ENCODE assay signal across 20 cellular contexts in the genomic region with DNA sequence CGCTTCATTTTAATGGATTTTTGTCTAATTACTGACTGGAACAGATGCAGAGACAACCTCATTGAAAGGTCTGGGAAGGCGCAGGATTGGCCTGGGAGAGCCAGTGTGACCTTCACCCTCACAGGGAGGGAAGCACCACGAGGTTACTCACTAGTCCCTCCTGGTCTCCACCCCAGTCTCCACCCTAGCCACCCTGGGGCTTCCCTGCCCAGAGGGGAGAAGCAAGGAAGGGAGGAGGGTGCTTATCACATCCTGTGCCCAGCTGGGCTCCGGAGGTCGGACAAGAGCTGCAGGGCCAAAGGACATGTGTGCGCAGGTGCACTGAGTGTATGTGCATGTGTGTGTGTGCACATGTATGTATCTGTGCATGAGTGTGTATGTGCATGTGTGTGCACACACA.
DNase-seq lines count a peak whose midpoint lies in the region; ATAC-seq, FAIRE-seq and TF ChIP-seq lines count a peak whose summit lies in the region.
"Had no signal": no experiment of that assay in that cellular context is flagged by ENCODE, and none has a peak within 500 bp of the region (broad histone marks: within the 10 kb centered on the region; RNA-seq: fewer than 3 reads in every experiment).

No MANE protein-coding gene starts in this region.

- H3K27me3 ChIP-seq in mesenchymal stem cell (ENCODE audit: control insufficient read depth in 1 of 2, insufficient read depth in 1 of 2, low read length in 2 of 2) (peaks cover 0 to 47% of the 10 kb centered on the region in 2 experiments), dorsolateral prefrontal cortex (no peaks in the 10 kb centered on the region)
- H3K27me3 ChIP-seq: sigmoid colon had no signal

- peak overlapping the region; percentile 60; the same call in 1 of the 3 replicates for H3K4me2 ChIP-seq in A549
- no peak overlapping the region for H3K4me2 ChIP-seq in mesenchymal stem cell (ENCODE audit: low read length, poor library complexity, severe bottlenecking)

- no peaks in the 10 kb centered on the region for H3K36me3 ChIP-seq in mesenchymal stem cell (ENCODE audit: control insufficient read depth in 1 of 2, insufficient read depth in 2 of 2, low read depth in 1 of 2, low read length in 2 of 2)
- H3K36me3 ChIP-seq: sigmoid colon had no signal

- H3K4me3 Mint-ChIP-seq in activated T-helper 2 cell treated with anti-CD3 and anti-CD28 coated beads, Interferon-gamma antibody, Interleukin-2, Interleukin-4, amounts not matched to agents 10 μg/mL and 5 μg/mL and 100 μg/mL, durations not matched to agents 14 hours and 24 hours and 36 hours (ENCODE audit: low read depth), result no peak overlapping the region
- no peak overlapping the region for H3K4me3 Mint-ChIP-seq in effector memory CD8-positive, alpha-beta T cell
- H3K4me3 Mint-ChIP-seq in T-helper 17 cell, result no peak overlapping the region
- H3K4me3 Mint-ChIP-seq: activated CD4-positive, alpha-beta memory T cell treated with anti-CD3 and anti-CD28 coated beads, Interleukin-2, amount 10 ng/mL, durations not matched to agents 7 days and 5 days; central memory CD8-positive, alpha-beta T cell had no signal

- H3K23ac ChIP-seq in mesenchymal stem cell (ENCODE audit: low read length in 2 of 2), result no peak overlapping the region

- no peak overlapping the region for H4K91ac ChIP-seq in mesenchymal stem cell (ENCODE audit: low read length)

- no peak for TF ChIP-seq POLR2A in A549 (IDR thresholded peaks at IDR 0.05; ENCODE audit: low read length)
- no peak for TF ChIP-seq POLR2A in GM12891 (IDR thresholded peaks at IDR 0.05; ENCODE audit: low read depth, low read length)

- no peak overlapping the region for H2BK120ac ChIP-seq in mesenchymal stem cell (ENCODE audit: low read depth, low read length)

- FAIRE-seq in A549 (lab: Jason Lieb, UNC) (no peak), GM12891 (lab: Jason Lieb, UNC) (peak; percentile 26)
- FAIRE-seq: GM12892 had no signal

- H3K9me3 ChIP-seq in A549 (no peaks in the 10 kb centered on the region), mesenchymal stem cell (ENCODE audit: control insufficient read depth, low read length) (peaks cover 5% of the 10 kb centered on the region), T-helper 17 cell (ENCODE audit: control insufficient read depth, low read length, poor library complexity, severe bottlenecking) (no peaks in the 10 kb centered on the region)
- H3K9me3 ChIP-seq: sigmoid colon had no signal

- no peak overlapping the region for H3K4ac ChIP-seq in mesenchymal stem cell (ENCODE audit: low read depth in 1 of 2, low read length in 2 of 2)

- peak overlapping the region in 1 of 2 experiments; percentile 73 for H3K14ac ChIP-seq in mesenchymal stem cell (ENCODE audit: low read length in 2 of 2)

- TF ChIP-seq RAD21 in A549 (conservative IDR thresholded peaks at IDR 0.05 in 1 of 2, IDR thresholded peaks at IDR 0.05 in 1 of 2), result no peak

- DNase-seq in A549 (ENCODE audit: low read depth in 1 of 2, low spot score in 1 of 2), result no peak
- DNase-seq in GM12891 (ENCODE audit: insufficient read length, low spot score), result no peak
- no peak for DNase-seq in activated T-helper 2 cell treated with anti-CD3 and anti-CD28 coated beads, Interferon-gamma antibody, Interleukin-2, Interleukin-4, amounts not matched to agents 10 μg/mL and 5 μg/mL and 100 μg/mL, durations not matched to agents 14 hours and 24 hours and 36 hours (ENCODE audit: low spot score)
- no peak for DNase-seq in mesenchymal stem cell
- no peak for DNase-seq in stimulated activated CD4-positive, alpha-beta T cell treated with anti-CD3 and anti-CD28 coated beads, Interleukin-2, amount 100 ng/mL, for 48 hours
- DNase-seq in effector memory CD8-positive, alpha-beta T cell, result no peak
- DNase-seq in dorsolateral prefrontal cortex, result no peak
- DNase-seq in T-helper 17 cell, result no peak
- DNase-seq: activated CD4-positive, alpha-beta memory T cell treated with anti-CD3 and anti-CD28 coated beads, Interleukin-2, amount 10 ng/mL, durations not matched to agents 7 days and 5 days; amygdala; GF-D8; islet precursor cell; MV-4-11; NCI-H2081 treated with DMSO at 0.1 percent for 48 hours; NCI-H524 treated with DMSO at 0.1 percent for 48 hours; sigmoid colon; stimulated activated CD4-positive, alpha-beta T cell treated with anti-CD3 and anti-CD28 coated beads, Interleukin-2, amount 100 ng/mL, for 24 hours had no signal

- no peak overlapping the region for H4K8ac ChIP-seq in mesenchymal stem cell (ENCODE audit: low read length)

- ATAC-seq in A549 (no peak), T-helper 17 cell (no peak)
- no peak for ATAC-seq in effector memory CD8-positive, alpha-beta T cell (replicated peaks)

- peaks cover 41% of the 10 kb centered on the region for H3K4me1 Mint-ChIP-seq in activated T-helper 2 cell treated with anti-CD3 and anti-CD28 coated beads, Interferon-gamma antibody, Interleukin-2, Interleukin-4, amounts not matched to agents 10 μg/mL and 5 μg/mL and 100 μg/mL, durations not matched to agents 14 hours and 24 hours and 36 hours (ENCODE audit: low read depth)
- peaks cover 12% of the 10 kb centered on the region in 2 donors for H3K4me1 Mint-ChIP-seq in effector memory CD8-positive, alpha-beta T cell (ENCODE audit: low read depth in 2 of 2)
- peaks cover 14% of the 10 kb centered on the region for H3K4me1 Mint-ChIP-seq in T-helper 17 cell

- H3K4me3 ChIP-seq in A549 (no peak overlapping the region), mesenchymal stem cell (ENCODE audit: insufficient read depth in 1 of 2, low read depth in 1 of 2, low read length in 2 of 2) (no peak overlapping the region), dorsolateral prefrontal cortex (no peak overlapping the region)
- H3K4me3 ChIP-seq: sigmoid colon had no signal

- H2AK5ac ChIP-seq in mesenchymal stem cell (ENCODE audit: low read length, severe bottlenecking), result peak overlapping the region; percentile 94

- H2BK15ac ChIP-seq in mesenchymal stem cell (ENCODE audit: low read depth, poor library complexity, severe bottlenecking), result no peak overlapping the region

- H3K27me3 Mint-ChIP-seq in activated T-helper 2 cell treated with anti-CD3 and anti-CD28 coated beads, Interferon-gamma antibody, Interleukin-2, Interleukin-4, amounts not matched to agents 10 μg/mL and 5 μg/mL and 100 μg/mL, durations not matched to agents 14 hours and 24 hours and 36 hours (ENCODE audit: low read depth), result no peaks in the 10 kb centered on the region
- peaks cover 6 to 50% of the 10 kb centered on the region in 2 donors for H3K27me3 Mint-ChIP-seq in effector memory CD8-positive, alpha-beta T cell
- H3K27me3 Mint-ChIP-seq in T-helper 17 cell, result peaks cover 23% of the 10 kb centered on the region

- peaks cover 35% of the 10 kb centered on the region for H3K4me1 ChIP-seq in A549
- peaks cover 38% of the 10 kb centered on the region for H3K4me1 ChIP-seq in mesenchymal stem cell (ENCODE audit: control insufficient read depth, insufficient read depth, low read depth, low read length)
- H3K4me1 ChIP-seq: sigmoid colon had no signal

- H3K36me3 Mint-ChIP-seq in activated T-helper 2 cell treated with anti-CD3 and anti-CD28 coated beads, Interferon-gamma antibody, Interleukin-2, Interleukin-4, amounts not matched to agents 10 μg/mL and 5 μg/mL and 100 μg/mL, durations not matched to agents 14 hours and 24 hours and 36 hours (ENCODE audit: low read depth), result no peaks in the 10 kb centered on the region
- H3K36me3 Mint-ChIP-seq in effector memory CD8-positive, alpha-beta T cell (ENCODE audit: insufficient read depth), result no peaks in the 10 kb centered on the region
- peaks cover 2% of the 10 kb centered on the region for H3K36me3 Mint-ChIP-seq in T-helper 17 cell (ENCODE audit: low read depth)

- 69% methylated on average over 6 of the region's 6 CpGs for WGBS in A549 (ENCODE audit: missing lambda C conversion rate)
- 66% methylated on average over 6 of the region's 6 CpGs for WGBS in mesenchymal stem cell

- no peak overlapping the region for H3K9ac ChIP-seq in mesenchymal stem cell (ENCODE audit: low read length)

- CTCF ChIA-PET in A549 (lab: Yijun Ruan, JAX), result interaction anchor here (0.7 kb wide), 1 partner anchor 39 kb away, joined by 3 read pairs; no protein-coding TSS in a partner anchor

- H3K79me1 ChIP-seq in mesenchymal stem cell (replicated peaks; ENCODE audit: low read length, poor library complexity, severe bottlenecking), result no peaks in the 10 kb centered on the region

- H3K9me3 Mint-ChIP-seq in activated T-helper 2 cell treated with anti-CD3 and anti-CD28 coated beads, Interferon-gamma antibody, Interleukin-2, Interleukin-4, amounts not matched to agents 10 μg/mL and 5 μg/mL and 100 μg/mL, durations not matched to agents 14 hours and 24 hours and 36 hours, result no peaks in the 10 kb centered on the region
- no peaks in the 10 kb centered on the region for H3K9me3 Mint-ChIP-seq in effector memory CD8-positive, alpha-beta T cell
- H3K9me3 Mint-ChIP-seq: central memory CD8-positive, alpha-beta T cell had no signal

- no peak overlapping the region for H2AFZ ChIP-seq in mesenchymal stem cell (ENCODE audit: low read depth, low read length)

- no peak for TF ChIP-seq EP300 in A549 (IDR thresholded peaks at IDR 0.05)

- H3K18ac ChIP-seq in mesenchymal stem cell (ENCODE audit: low read depth in 1 of 2, low read length in 2 of 2), result peak overlapping the region in 1 of 2 experiments; percentile 1

- POLR2A ChIA-PET in A549 (lab: Yijun Ruan, JAX), result no interaction called here

- H2BK5ac ChIP-seq in mesenchymal stem cell (ENCODE audit: low read depth, low read length, poor library complexity, severe bottlenecking), result no peak overlapping the region

- H2BK12ac ChIP-seq in mesenchymal stem cell (ENCODE audit: low read length in 2 of 2), result peak overlapping the region in 1 of 2 experiments; percentile 42

- peak overlapping the region; percentile 76 for H3K27ac Mint-ChIP-seq in activated T-helper 2 cell treated with anti-CD3 and anti-CD28 coated beads, Interferon-gamma antibody, Interleukin-2, Interleukin-4, amounts not matched to agents 10 μg/mL and 5 μg/mL and 100 μg/mL, durations not matched to agents 14 hours and 24 hours and 36 hours
- no peak overlapping the region for H3K27ac Mint-ChIP-seq in effector memory CD8-positive, alpha-beta T cell
- no peak overlapping the region for H3K27ac Mint-ChIP-seq in T-helper 17 cell
- H3K27ac Mint-ChIP-seq: activated CD4-positive, alpha-beta memory T cell treated with anti-CD3 and anti-CD28 coated beads, Interleukin-2, amount 10 ng/mL, durations not matched to agents 7 days and 5 days; IgD-negative memory B cell had no signal

- intact Hi-C loops in activated T-helper 2 cell treated with anti-CD3 and anti-CD28 coated beads, Interferon-gamma antibody, Interleukin-2, Interleukin-4, amounts not matched to agents 10 μg/mL and 5 μg/mL and 100 μg/mL, durations not matched to agents 14 hours and 24 hours and 36 hours (cut with micrococcal nuclease), result no loop called here
- intact Hi-C loops in dorsolateral prefrontal cortex (cut with DNase I), result no loop called here

- TF ChIP-seq CTCF in A549 (IDR thresholded peaks at IDR 0.05) (no peak), dorsolateral prefrontal cortex (IDR thresholded peaks at IDR 0.05 in 54 of 56, conservative IDR thresholded peaks at IDR 0.05 in 2 of 56; ENCODE audit: low read depth in 1 of 56, partially characterized antibody in 56 of 56) (no peak)

- H3K27ac ChIP-seq in A549 (peak overlapping the region; percentile 83 to 98), mesenchymal stem cell (ENCODE audit: low read length, poor library complexity, severe bottlenecking) (no peak overlapping the region), dorsolateral prefrontal cortex (no peak overlapping the region)
- H3K27ac ChIP-seq: sigmoid colon had no signal

Comparison
In these comparisons a context has a peak if more than half of its experiments do, and no peak if none do; other contexts are left out.
1. H3K27ac ChIP-seq: peak in A549 (2 of 2); none in mesenchymal stem cell (single experiment) and dorsolateral prefrontal cortex (0 of 59).